ENCODE assay signal across 12 cellular contexts in the genomic region with DNA sequence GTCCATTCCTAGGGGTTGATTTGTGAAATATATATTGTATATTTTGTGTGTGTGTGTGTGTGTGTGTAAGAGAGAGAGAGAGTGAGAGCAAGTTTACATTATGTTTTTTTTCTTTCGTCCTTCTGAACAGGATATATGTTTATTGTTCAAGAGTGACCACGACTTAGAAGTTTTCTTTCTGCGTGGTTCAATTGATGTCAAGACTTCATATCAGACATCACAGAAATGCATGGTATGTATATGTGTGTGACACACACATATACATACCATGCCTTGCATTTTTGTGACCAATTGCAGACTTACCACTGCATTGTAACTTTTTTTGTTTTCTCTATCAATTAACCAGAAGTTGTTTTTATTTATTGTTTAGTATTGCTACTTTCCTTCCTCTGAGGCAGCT. TPM values are rescaled to one million over a fixed set of nuclear protein-coding genes. Genes with fewer than 3 reads are reported as not detected.
DNase-seq lines count a peak whose midpoint lies in the region; ATAC-seq and TF ChIP-seq lines count a peak whose summit lies in the region.
"Had no signal": no experiment of that assay in that cellular context is flagged by ENCODE, and none has a peak within 500 bp of the region (broad histone marks: within the 10 kb centered on the region; RNA-seq: fewer than 3 reads in every experiment).

No MANE protein-coding gene starts in this region.

- H3K36me3 ChIP-seq in right atrium auricular region = no peaks in the 10 kb centered on the region

- H3K36me3 Mint-ChIP-seq in dendritic cell treated with granulocyte-macrophage colony-stimulating factor and Interleukin-4, amounts not matched to agents 40 ng/mL and 50 ng/mL, for 4 days (ENCODE audit: low read depth) = peaks cover 16% of the 10 kb centered on the region
- H3K36me3 Mint-ChIP-seq in mesothelial cell of epicardium (no peaks in the 10 kb centered on the region), type B pancreatic cell (no peaks in the 10 kb centered on the region)

- peak overlapping the region; percentile 52 for H3K4me3 Mint-ChIP-seq in dendritic cell treated with granulocyte-macrophage colony-stimulating factor and Interleukin-4, amounts not matched to agents 40 ng/mL and 50 ng/mL, for 4 days
- H3K4me3 Mint-ChIP-seq in mesothelial cell of epicardium (peak overlapping the region; percentile 82), type B pancreatic cell (peak overlapping the region; percentile 81)
- H3K4me3 Mint-ChIP-seq: natural killer cell treated with Interleukin-12 subunit alpha and Interleukin-12 subunit beta and Interleukin-15 and Interleukin-18, amount 100 ng/mL, for 72 hours had no signal

- peak overlapping the region; percentile 32 for H3K27ac Mint-ChIP-seq in dendritic cell treated with granulocyte-macrophage colony-stimulating factor and Interleukin-4, amounts not matched to agents 40 ng/mL and 50 ng/mL, for 4 days
- peak overlapping the region; percentile 90 for H3K27ac Mint-ChIP-seq in mesothelial cell of epicardium
- no peak overlapping the region for H3K27ac Mint-ChIP-seq in type B pancreatic cell
- H3K27ac Mint-ChIP-seq: natural killer cell treated with Interleukin-12 subunit alpha and Interleukin-12 subunit beta and Interleukin-15 and Interleukin-18, amount 100 ng/mL, for 72 hours had no signal

- H3K9me3 Mint-ChIP-seq in dendritic cell treated with granulocyte-macrophage colony-stimulating factor and Interleukin-4, amounts not matched to agents 40 ng/mL and 50 ng/mL, for 4 days = no peaks in the 10 kb centered on the region
- H3K9me3 Mint-ChIP-seq in mesothelial cell of epicardium (no peaks in the 10 kb centered on the region), type B pancreatic cell (no peaks in the 10 kb centered on the region)

- no peak for DNase-seq in right atrium auricular region (ENCODE audit: low spot score)
- DNase-seq in left cardiac atrium = no peak
- no peak for DNase-seq in mesothelial cell of epicardium (ENCODE audit: low spot score in 2 of 2, unreplicated experiment in 2 of 2)
- DNase-seq in type B pancreatic cell (ENCODE audit: extremely low spot score, unreplicated experiment) = no peak
- DNase-seq in DMS114 treated with DMSO at 0.1 percent for 48 hours (lab: John Stamatoyannopoulos, UW; ENCODE audit: unreplicated experiment) = no peak
- DNase-seq in NCI-H446 (lab: John Stamatoyannopoulos, UW) = no peak
- no peak for DNase-seq in omental fat pad (ENCODE audit: low spot score)
- DNase-seq: DMS53, NCI-H2227 treated with DMSO at 0.1 percent for 48 hours had no signal

- intact Hi-C loops in left cardiac atrium (cut with DNase I) = loop anchor here (5.0 to 10.0 kb wide), 3 partner anchors 59 to 168 kb away; no protein-coding TSS in a partner anchor
- intact Hi-C loops in dendritic cell treated with granulocyte-macrophage colony-stimulating factor and Interleukin-4, amounts not matched to agents 40 ng/mL and 50 ng/mL, for 4 days (cut with micrococcal nuclease) = loop anchor here (5.0 kb wide), 2 partner anchors 36 to 64 kb away; no protein-coding TSS in a partner anchor

- no peaks in the 10 kb centered on the region for H3K9me3 ChIP-seq in right atrium auricular region

- H3K4me3 ChIP-seq in right atrium auricular region = peak overlapping the region; percentile 82 to 96

- ATAC-seq in left cardiac atrium (no peak), omental fat pad (ENCODE audit: low FRiP score) (no peak)
- ATAC-seq: natural killer cell treated with Interleukin-12 subunit alpha and Interleukin-12 subunit beta and Interleukin-15 and Interleukin-18, amount 100 ng/mL, for 72 hours had no signal

- TF ChIP-seq CTCF in right atrium auricular region (IDR thresholded peaks at IDR 0.05) (no peak), mesothelial cell of epicardium (IDR thresholded peaks at IDR 0.05; ENCODE audit: unreplicated experiment) (no peak), type B pancreatic cell (conservative IDR thresholded peaks at IDR 0.05) (no peak), omental fat pad (IDR thresholded peaks at IDR 0.05) (no peak)

- H3K27me3 ChIP-seq in right atrium auricular region = no peaks in the 10 kb centered on the region

- peaks cover 68% of the 10 kb centered on the region for H3K4me1 Mint-ChIP-seq in dendritic cell treated with granulocyte-macrophage colony-stimulating factor and Interleukin-4, amounts not matched to agents 40 ng/mL and 50 ng/mL, for 4 days (ENCODE audit: low read depth)
- H3K4me1 Mint-ChIP-seq in mesothelial cell of epicardium = peaks cover 67% of the 10 kb centered on the region
- H3K4me1 Mint-ChIP-seq in type B pancreatic cell (ENCODE audit: unreplicated experiment) = peaks cover 48% of the 10 kb centered on the region

- peaks cover 0 to 60% of the 10 kb centered on the region in 2 donors for H3K4me1 ChIP-seq in right atrium auricular region

- peak overlapping the region; percentile 93 to 94 for H3K27ac ChIP-seq in right atrium auricular region

- no peaks in the 10 kb centered on the region for H3K27me3 Mint-ChIP-seq in dendritic cell treated with granulocyte-macrophage colony-stimulating factor and Interleukin-4, amounts not matched to agents 40 ng/mL and 50 ng/mL, for 4 days
- no peaks in the 10 kb centered on the region for H3K27me3 Mint-ChIP-seq in mesothelial cell of epicardium (ENCODE audit: low read depth)
- H3K27me3 Mint-ChIP-seq in type B pancreatic cell = no peaks in the 10 kb centered on the region

RNA-seq across cellular contexts. Expression of a gene that starts 2.5 kb away (rescaled TPM):
- total RNA-seq in right atrium auricular region (10 to 100 TPM; 34.1 to 44.7 TPM), left cardiac atrium (10 to 100 TPM; 16.9 to 27.8 TPM), mesothelial cell of epicardium (35.0 to 35.7 TPM (median 35.5 TPM) in 3 replicates), type B pancreatic cell (ENCODE audit: low replicate concordance) (21.8 and 32.6 TPM in 2 replicates), omental fat pad (10 to 100 TPM; 13.5 to 52.3 (median 30.9) TPM)
- total RNA-seq: natural killer cell treated with Interleukin-12 subunit alpha and Interleukin-12 subunit beta and Interleukin-15 and Interleukin-18, amount 100 ng/mL, for 72 hours; T-helper 1 cell treated with Interleukin-12 subunit alpha and Interleukin-12 subunit beta and Interleukin-4 antibody, amounts not matched to agents 30 ng/mL and 1 ng/mL, for 36 hours had no signal
